In the genomic region with DNA sequence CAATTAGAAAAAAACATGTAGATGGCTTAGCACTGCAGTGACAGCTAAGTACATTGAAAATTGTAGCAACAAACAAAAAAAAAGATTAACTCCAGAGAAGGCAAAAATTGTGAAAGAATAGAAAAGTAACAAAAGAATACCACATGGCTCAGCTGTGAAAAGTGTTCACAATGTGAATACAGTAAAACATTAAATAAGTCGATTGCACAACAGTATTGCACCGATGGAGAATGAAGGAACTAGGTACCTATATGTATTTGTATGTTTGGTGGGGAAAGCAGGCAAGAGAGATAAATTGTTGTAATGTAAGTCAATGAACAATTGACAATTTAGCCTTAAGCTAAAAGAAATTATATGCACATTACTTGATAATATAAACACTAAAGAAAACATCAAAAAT, we compare ENCODE assay signal across 19 cellular contexts.
"Had no signal": no experiment of that assay in that cellular context is flagged by ENCODE, and none has a peak within 500 bp of the region (broad histone marks: within the 10 kb centered on the region; RNA-seq: fewer than 3 reads in every experiment).

No MANE protein-coding gene starts in this region.

- H3K27me3 Mint-ChIP-seq: effector memory CD8-positive, alpha-beta T cell; naive thymus-derived CD8-positive, alpha-beta T cell; type B pancreatic cell had no signal

- H3K36me3 ChIP-seq: gastrocnemius medialis, right atrium auricular region had no signal

- H3K9me3 ChIP-seq: esophagus squamous epithelium, gastrocnemius medialis, right atrium auricular region had no signal

- H3K4me3 Mint-ChIP-seq: effector memory CD8-positive, alpha-beta T cell; naive thymus-derived CD8-positive, alpha-beta T cell; type B pancreatic cell had no signal

- H3K27me3 ChIP-seq: esophagus squamous epithelium, gastrocnemius medialis, heart right ventricle, right atrium auricular region, stomach had no signal

- H3K27ac Mint-ChIP-seq: effector memory CD8-positive, alpha-beta T cell; naive thymus-derived CD8-positive, alpha-beta T cell; type B pancreatic cell had no signal

- DNase-seq: effector memory CD8-positive, alpha-beta T cell; esophagus squamous epithelium; gastrocnemius medialis; heart right ventricle; hypothalamus; islet precursor cell; mammary epithelial cell; mucosa of descending colon; naive thymus-derived CD8-positive, alpha-beta T cell; posterior cingulate gyrus; small intestine; stimulated activated CD4-positive, alpha-beta T cell treated with anti-CD3 and anti-CD28 coated beads, Interleukin-12 subunit alpha, Interleukin-12 subunit beta, amount 100 ng/mL, for 4 hours; stimulated activated naive CD4-positive, alpha-beta T cell; stomach; substantia nigra had no signal

- H3K4me3 ChIP-seq: esophagus squamous epithelium, gastrocnemius medialis, heart right ventricle, mucosa of descending colon, right atrium auricular region, stomach had no signal

- H3K27ac ChIP-seq: esophagus squamous epithelium, gastrocnemius medialis, heart right ventricle, right atrium auricular region, stomach had no signal

- FAIRE-seq: urothelium cell line had no signal

- H3K9me3 Mint-ChIP-seq: type B pancreatic cell had no signal

- H3K4me1 ChIP-seq: esophagus squamous epithelium, gastrocnemius medialis, heart right ventricle, right atrium auricular region, stomach had no signal

- ATAC-seq: effector memory CD8-positive, alpha-beta T cell; gastrocnemius medialis; heart right ventricle; left lobe of liver; mucosa of descending colon; naive thymus-derived CD8-positive, alpha-beta T cell had no signal
